Comparison of ENCODE assay signal across 1 cellular context in the genomic region with DNA sequence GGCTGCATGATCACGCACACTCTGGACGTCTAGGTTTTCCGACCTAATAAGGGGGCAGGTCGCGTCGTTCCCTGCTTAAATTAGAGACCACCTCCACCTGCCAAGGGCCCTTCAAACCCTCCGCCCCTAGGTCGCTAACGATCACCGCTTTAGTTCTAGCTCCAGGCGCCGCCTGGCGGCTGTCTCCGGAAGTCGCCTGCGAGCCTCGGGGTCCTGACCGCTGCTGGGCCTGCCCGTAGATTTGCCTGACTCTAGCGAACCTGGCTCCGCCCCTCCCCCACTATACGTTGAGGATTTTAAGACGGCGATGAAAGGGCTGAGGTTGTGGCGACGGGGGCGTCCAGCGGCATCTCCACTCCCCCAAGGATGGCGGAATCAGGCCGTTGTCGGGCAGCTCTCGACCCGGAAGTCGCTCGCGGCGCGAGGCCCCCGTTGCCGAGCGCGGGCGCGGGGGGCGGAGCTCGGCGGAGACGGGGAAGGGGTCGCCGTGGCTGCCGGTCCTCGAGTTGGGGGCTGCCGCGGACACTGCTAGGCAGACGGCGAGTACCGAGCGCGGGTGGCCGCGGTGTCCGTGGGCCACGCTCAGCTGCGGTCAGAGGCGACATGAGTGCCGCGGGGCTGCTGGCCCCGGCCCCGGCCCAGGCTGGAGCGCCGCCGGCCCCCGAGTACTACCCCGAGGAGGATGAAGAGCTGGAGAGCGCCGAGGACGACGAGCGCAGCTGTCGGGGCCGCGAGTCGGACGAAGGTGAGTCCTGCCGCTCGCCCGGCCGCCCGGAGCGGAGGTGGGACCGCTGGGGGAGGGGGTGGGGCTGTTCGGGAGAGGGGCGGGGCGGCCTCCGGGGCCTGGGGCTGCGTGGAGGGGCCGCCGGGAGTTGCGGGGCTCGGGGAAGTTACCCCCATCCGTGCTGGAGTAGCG.
TF ChIP-seq lines count a peak whose summit lies in the region.

A gene with protein sequence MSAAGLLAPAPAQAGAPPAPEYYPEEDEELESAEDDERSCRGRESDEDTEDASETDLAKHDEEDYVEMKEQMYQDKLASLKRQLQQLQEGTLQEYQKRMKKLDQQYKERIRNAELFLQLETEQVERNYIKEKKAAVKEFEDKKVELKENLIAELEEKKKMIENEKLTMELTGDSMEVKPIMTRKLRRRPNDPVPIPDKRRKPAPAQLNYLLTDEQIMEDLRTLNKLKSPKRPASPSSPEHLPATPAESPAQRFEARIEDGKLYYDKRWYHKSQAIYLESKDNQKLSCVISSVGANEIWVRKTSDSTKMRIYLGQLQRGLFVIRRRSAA (plus strand): TSS at position 467 of the 916 bp plus-strand sequence. CDS start 137 bp downstream, at position 604.

TF ChIP-seq in K562, 482 proteins besides CTCF, POLR2A, EP300 and RAD21 (continued from another document and continues in another):
- TF ChIP-seq, protein P1, sequence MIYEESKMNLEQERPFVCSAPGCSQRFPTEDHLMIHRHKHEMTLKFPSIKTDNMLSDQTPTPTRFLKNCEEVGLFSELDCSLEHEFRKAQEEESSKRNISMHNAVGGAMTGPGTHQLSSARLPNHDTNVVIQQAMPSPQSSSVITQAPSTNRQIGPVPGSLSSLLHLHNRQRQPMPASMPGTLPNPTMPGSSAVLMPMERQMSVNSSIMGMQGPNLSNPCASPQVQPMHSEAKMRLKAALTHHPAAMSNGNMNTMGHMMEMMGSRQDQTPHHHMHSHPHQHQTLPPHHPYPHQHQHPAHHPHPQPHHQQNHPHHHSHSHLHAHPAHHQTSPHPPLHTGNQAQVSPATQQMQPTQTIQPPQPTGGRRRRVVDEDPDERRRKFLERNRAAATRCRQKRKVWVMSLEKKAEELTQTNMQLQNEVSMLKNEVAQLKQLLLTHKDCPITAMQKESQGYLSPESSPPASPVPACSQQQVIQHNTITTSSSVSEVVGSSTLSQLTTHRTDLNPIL (CRISPR knock-in tag; IDR thresholded peaks at IDR 0.05) = no peak
- TF ChIP-seq MAFF (IDR thresholded peaks at IDR 0.05; ENCODE audit: low read length) = 0 out of 2 replicates have a peak, but pooled peaks have one; percentile 3
- TF ChIP-seq ETV6 (IDR thresholded peaks at IDR 0.05; ENCODE audit: borderline replicate concordance in 1 of 2, low read depth in 2 of 2, low read length in 1 of 2) = no peak
- no peak for TF ChIP-seq ETV6 (CRISPR knock-in tag; IDR thresholded peaks at IDR 0.05; ENCODE audit: borderline replicate concordance)
- TF ChIP-seq CBFA2T3 (IDR thresholded peaks at IDR 0.05) = no peak
- TF ChIP-seq SRF (CRISPR knock-in tag; IDR thresholded peaks at IDR 0.05) = no peak
- peak; percentile 75 for TF ChIP-seq RBFOX2 (IDR thresholded peaks at IDR 0.05; ENCODE audit: low read depth, low read length)
- TF ChIP-seq, protein P2, sequence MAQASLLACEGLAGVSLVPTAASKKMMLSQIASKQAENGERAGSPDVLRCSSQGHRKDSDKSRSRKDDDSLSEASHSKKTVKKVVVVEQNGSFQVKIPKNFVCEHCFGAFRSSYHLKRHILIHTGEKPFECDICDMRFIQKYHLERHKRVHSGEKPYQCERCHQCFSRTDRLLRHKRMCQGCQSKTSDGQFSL (CRISPR knock-in tag; IDR thresholded peaks at IDR 0.05) = no peak; the same call in 1 of the 2 replicates
- TF ChIP-seq, protein P2 (tag; IDR thresholded peaks at IDR 0.05) = no peak
- TF ChIP-seq, protein P3, sequence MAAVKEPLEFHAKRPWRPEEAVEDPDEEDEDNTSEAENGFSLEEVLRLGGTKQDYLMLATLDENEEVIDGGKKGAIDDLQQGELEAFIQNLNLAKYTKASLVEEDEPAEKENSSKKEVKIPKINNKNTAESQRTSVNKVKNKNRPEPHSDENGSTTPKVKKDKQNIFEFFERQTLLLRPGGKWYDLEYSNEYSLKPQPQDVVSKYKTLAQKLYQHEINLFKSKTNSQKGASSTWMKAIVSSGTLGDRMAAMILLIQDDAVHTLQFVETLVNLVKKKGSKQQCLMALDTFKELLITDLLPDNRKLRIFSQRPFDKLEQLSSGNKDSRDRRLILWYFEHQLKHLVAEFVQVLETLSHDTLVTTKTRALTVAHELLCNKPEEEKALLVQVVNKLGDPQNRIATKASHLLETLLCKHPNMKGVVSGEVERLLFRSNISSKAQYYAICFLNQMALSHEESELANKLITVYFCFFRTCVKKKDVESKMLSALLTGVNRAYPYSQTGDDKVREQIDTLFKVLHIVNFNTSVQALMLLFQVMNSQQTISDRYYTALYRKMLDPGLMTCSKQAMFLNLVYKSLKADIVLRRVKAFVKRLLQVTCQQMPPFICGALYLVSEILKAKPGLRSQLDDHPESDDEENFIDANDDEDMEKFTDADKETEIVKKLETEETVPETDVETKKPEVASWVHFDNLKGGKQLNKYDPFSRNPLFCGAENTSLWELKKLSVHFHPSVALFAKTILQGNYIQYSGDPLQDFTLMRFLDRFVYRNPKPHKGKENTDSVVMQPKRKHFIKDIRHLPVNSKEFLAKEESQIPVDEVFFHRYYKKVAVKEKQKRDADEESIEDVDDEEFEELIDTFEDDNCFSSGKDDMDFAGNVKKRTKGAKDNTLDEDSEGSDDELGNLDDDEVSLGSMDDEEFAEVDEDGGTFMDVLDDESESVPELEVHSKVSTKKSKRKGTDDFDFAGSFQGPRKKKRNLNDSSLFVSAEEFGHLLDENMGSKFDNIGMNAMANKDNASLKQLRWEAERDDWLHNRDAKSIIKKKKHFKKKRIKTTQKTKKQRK (IDR thresholded peaks at IDR 0.05; ENCODE audit: borderline replicate concordance, low read depth, low read length) = no peak
- peak; percentile 88; the same call in 1 of the 2 replicates for TF ChIP-seq PHF8 (IDR thresholded peaks at IDR 0.05; ENCODE audit: borderline replicate concordance, low read length)
- peak; percentile 100 for TF ChIP-seq ELF2 (CRISPR knock-in tag; IDR thresholded peaks at IDR 0.05)
- TF ChIP-seq, protein P4, sequence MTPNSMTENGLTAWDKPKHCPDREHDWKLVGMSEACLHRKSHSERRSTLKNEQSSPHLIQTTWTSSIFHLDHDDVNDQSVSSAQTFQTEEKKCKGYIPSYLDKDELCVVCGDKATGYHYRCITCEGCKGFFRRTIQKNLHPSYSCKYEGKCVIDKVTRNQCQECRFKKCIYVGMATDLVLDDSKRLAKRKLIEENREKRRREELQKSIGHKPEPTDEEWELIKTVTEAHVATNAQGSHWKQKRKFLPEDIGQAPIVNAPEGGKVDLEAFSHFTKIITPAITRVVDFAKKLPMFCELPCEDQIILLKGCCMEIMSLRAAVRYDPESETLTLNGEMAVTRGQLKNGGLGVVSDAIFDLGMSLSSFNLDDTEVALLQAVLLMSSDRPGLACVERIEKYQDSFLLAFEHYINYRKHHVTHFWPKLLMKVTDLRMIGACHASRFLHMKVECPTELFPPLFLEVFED (CRISPR knock-in tag; conservative IDR thresholded peaks at IDR 0.05) = 0 out of 2 replicates have a peak, but pooled peaks have one; percentile 21
- TF ChIP-seq, protein P5, sequence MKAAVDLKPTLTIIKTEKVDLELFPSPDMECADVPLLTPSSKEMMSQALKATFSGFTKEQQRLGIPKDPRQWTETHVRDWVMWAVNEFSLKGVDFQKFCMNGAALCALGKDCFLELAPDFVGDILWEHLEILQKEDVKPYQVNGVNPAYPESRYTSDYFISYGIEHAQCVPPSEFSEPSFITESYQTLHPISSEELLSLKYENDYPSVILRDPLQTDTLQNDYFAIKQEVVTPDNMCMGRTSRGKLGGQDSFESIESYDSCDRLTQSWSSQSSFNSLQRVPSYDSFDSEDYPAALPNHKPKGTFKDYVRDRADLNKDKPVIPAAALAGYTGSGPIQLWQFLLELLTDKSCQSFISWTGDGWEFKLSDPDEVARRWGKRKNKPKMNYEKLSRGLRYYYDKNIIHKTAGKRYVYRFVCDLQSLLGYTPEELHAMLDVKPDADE (conservative IDR thresholded peaks at IDR 0.05; ENCODE audit: control insufficient read depth, low read depth, low read length) = no peak
- no peak for TF ChIP-seq CBX5 (IDR thresholded peaks at IDR 0.05; ENCODE audit: borderline replicate concordance, low read depth)
- TF ChIP-seq ZC3H4 (CRISPR knock-in tag; IDR thresholded peaks at IDR 0.05; ENCODE audit: borderline replicate concordance) = no peak
- TF ChIP-seq RBM34 (IDR thresholded peaks at IDR 0.05; ENCODE audit: borderline replicate concordance, insufficient read depth, low read length) = no peak
- TF ChIP-seq ZNF79 (CRISPR knock-in tag; IDR thresholded peaks at IDR 0.05; ENCODE audit: low read depth) = no peak
- no peak for TF ChIP-seq NFXL1 (CRISPR knock-in tag; IDR thresholded peaks at IDR 0.05)
- peak; percentile 34; the same call in 1 of the 2 replicates for TF ChIP-seq PML (IDR thresholded peaks at IDR 0.05; ENCODE audit: low read length)
- TF ChIP-seq, protein P6, sequence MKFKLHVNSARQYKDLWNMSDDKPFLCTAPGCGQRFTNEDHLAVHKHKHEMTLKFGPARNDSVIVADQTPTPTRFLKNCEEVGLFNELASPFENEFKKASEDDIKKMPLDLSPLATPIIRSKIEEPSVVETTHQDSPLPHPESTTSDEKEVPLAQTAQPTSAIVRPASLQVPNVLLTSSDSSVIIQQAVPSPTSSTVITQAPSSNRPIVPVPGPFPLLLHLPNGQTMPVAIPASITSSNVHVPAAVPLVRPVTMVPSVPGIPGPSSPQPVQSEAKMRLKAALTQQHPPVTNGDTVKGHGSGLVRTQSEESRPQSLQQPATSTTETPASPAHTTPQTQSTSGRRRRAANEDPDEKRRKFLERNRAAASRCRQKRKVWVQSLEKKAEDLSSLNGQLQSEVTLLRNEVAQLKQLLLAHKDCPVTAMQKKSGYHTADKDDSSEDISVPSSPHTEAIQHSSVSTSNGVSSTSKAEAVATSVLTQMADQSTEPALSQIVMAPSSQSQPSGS (CRISPR knock-in tag; IDR thresholded peaks at IDR 0.05) = no peak
- no peak for TF ChIP-seq ZNF445 (CRISPR knock-in tag; IDR thresholded peaks at IDR 0.05; ENCODE audit: low read depth)
- TF ChIP-seq NCOR1 (IDR thresholded peaks at IDR 0.05) = peak; percentile 48; the same call in 1 of the 2 replicates
- TF ChIP-seq ZNF143 (CRISPR knock-in tag; IDR thresholded peaks at IDR 0.05) = no peak
- TF ChIP-seq, protein P7, sequence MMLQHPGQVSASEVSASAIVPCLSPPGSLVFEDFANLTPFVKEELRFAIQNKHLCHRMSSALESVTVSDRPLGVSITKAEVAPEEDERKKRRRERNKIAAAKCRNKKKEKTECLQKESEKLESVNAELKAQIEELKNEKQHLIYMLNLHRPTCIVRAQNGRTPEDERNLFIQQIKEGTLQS (IDR thresholded peaks at IDR 0.05) = no peak
- TF ChIP-seq, protein P7 (CRISPR knock-in tag; conservative IDR thresholded peaks at IDR 0.05) = peak; percentile 71; the same call in 1 of the 2 replicates
- TF ChIP-seq, protein P8, sequence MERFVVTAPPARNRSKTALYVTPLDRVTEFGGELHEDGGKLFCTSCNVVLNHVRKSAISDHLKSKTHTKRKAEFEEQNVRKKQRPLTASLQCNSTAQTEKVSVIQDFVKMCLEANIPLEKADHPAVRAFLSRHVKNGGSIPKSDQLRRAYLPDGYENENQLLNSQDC (CRISPR knock-in tag; IDR thresholded peaks at IDR 0.05) = no peak
- no peak for TF ChIP-seq MTF1 (CRISPR knock-in tag; IDR thresholded peaks at IDR 0.05; ENCODE audit: borderline replicate concordance)
- no peak for TF ChIP-seq HOXB6 (CRISPR knock-in tag; IDR thresholded peaks at IDR 0.05; ENCODE audit: borderline replicate concordance)
- TF ChIP-seq ZSCAN32 (CRISPR knock-in tag; IDR thresholded peaks at IDR 0.05) = no peak
- peak; percentile 67; the same call in 1 of the 2 replicates for TF ChIP-seq TOE1 (IDR thresholded peaks at IDR 0.05; ENCODE audit: borderline replicate concordance)
- TF ChIP-seq TOE1 (CRISPR knock-in tag; IDR thresholded peaks at IDR 0.05; ENCODE audit: borderline replicate concordance, low read depth) = no peak
- TF ChIP-seq SRSF7 (optimal IDR thresholded peaks at IDR 0.05; ENCODE audit: low read depth, low read length) = no peak
- TF ChIP-seq EWSR1 (IDR thresholded peaks at IDR 0.05; ENCODE audit: borderline replicate concordance, low read depth, partially characterized antibody) = no peak
- TF ChIP-seq ESRRB (CRISPR knock-in tag; IDR thresholded peaks at IDR 0.05; ENCODE audit: borderline replicate concordance) = no peak
- TF ChIP-seq ZNF274 (IDR thresholded peaks at IDR 0.05; ENCODE audit: borderline replicate concordance, low read depth, low read length) = no peak
